In genomic region chr12:56037161-56037560, GRCh38 we compare ENCODE assay signal across 29 cellular contexts. TPM values are rescaled to one million over a fixed set of nuclear protein-coding genes. Genes with fewer than 3 reads are reported as not detected.
DNase-seq lines count a peak whose midpoint lies in the region; ATAC-seq, FAIRE-seq and TF ChIP-seq lines count a peak whose summit lies in the region.
"Had no signal": no experiment of that assay in that cellular context is flagged by ENCODE, and none has a peak within 500 bp of the region (broad histone marks: within the 10 kb centered on the region; RNA-seq: fewer than 3 reads in every experiment).

No MANE protein-coding gene starts in this region.

- no peak overlapping the region for H3K4me3 Mint-ChIP-seq in T-helper 1 cell treated with Interleukin-12 subunit alpha and Interleukin-12 subunit beta and Interleukin-4 antibody, amounts not matched to agents 30 μg/mL and 1 μg/mL, for 36 hours
- H3K4me3 Mint-ChIP-seq: activated B cell treated with CpG ODN at 0.5 μM for 24 hours, naive B cell had no signal

- no peak for FAIRE-seq in GM12878 (lab: Jason Lieb, UNC)
- FAIRE-seq: colon, HTR-8/SVneo had no signal

- CTCF ChIA-PET in A673 (lab: Charles Lee) (interaction anchor here (0.6 kb wide), 1 partner anchor 9 kb away, joined by 4 read pairs; no protein-coding TSS in a partner anchor), GM12878 (lab: Yijun Ruan, JAX) (interaction anchor here (0.5 to 5.0 kb wide), 6 partner anchors 23 to 298 kb away, joined by 3 to 64 read pairs (median 4); partner anchors contain the start of gene SUOX)

- no peak overlapping the region for H3K4me2 ChIP-seq in GM12878 (ENCODE audit: control insufficient read depth, insufficient read depth)

- H3K27me3 ChIP-seq in A673 (replicated peaks; ENCODE audit: insufficient read depth, low read depth, low read length, poor library complexity) = no peaks in the 10 kb centered on the region
- H3K27me3 ChIP-seq in NT2/D1 (ENCODE audit: insufficient read depth, insufficient read length) = no peaks in the 10 kb centered on the region
- H3K27me3 ChIP-seq in GM12878 (replicated peaks in 1 of 2; ENCODE audit: control insufficient read depth in 2 of 2, insufficient read depth in 2 of 2, low read length in 1 of 2) = no peaks in the 10 kb centered on the region
- no peaks in the 10 kb centered on the region for H3K27me3 ChIP-seq in body of pancreas
- H3K27me3 ChIP-seq: adrenal gland, brain microvascular endothelial cell, esophagus squamous epithelium, gastrocnemius medialis had no signal

- SMC1A ChIA-PET in GM12878 (lab: Charles Lee; ENCODE audit: uncharacterized antibody, unreplicated experiment) = interaction anchor here (1.4 to 5.0 kb wide), 2 partner anchors 41 to 298 kb away, joined by 7 to 52 read pairs; partner anchors contain the start of gene SUOX

- H3K79me2 ChIP-seq in GM12878 (ENCODE audit: control insufficient read depth, insufficient read depth, low read length) = peaks cover 4% of the 10 kb centered on the region

- H3K9me3 Mint-ChIP-seq in T-helper 1 cell treated with Interleukin-12 subunit alpha and Interleukin-12 subunit beta and Interleukin-4 antibody, amounts not matched to agents 30 μg/mL and 1 μg/mL, for 36 hours = no peaks in the 10 kb centered on the region
- H3K9me3 Mint-ChIP-seq: activated B cell treated with CpG ODN at 0.5 μM for 24 hours, naive B cell had no signal

- H3K4me1 ChIP-seq in A673 (ENCODE audit: insufficient read depth, low read length, poor library complexity, severe bottlenecking) (peaks cover 36% of the 10 kb centered on the region), NT2/D1 (ENCODE audit: insufficient read depth, insufficient read length) (no peaks in the 10 kb centered on the region), GM12878 (ENCODE audit: control insufficient read depth, insufficient read depth, low read length) (peaks cover 6% of the 10 kb centered on the region), body of pancreas (peaks cover 9% of the 10 kb centered on the region)

- H3K4me1 Mint-ChIP-seq in T-helper 1 cell treated with Interleukin-12 subunit alpha and Interleukin-12 subunit beta and Interleukin-4 antibody, amounts not matched to agents 30 μg/mL and 1 μg/mL, for 36 hours (ENCODE audit: low read depth) = peaks cover 46% of the 10 kb centered on the region

- H3K4me3 ChIP-seq in A673 (ENCODE audit: low read depth, low read length, poor library complexity, severe bottlenecking) = no peak overlapping the region
- H3K4me3 ChIP-seq in NT2/D1 (ENCODE audit: insufficient read length, low read depth) = no peak overlapping the region
- H3K4me3 ChIP-seq in GM12878 = no peak overlapping the region
- H3K4me3 ChIP-seq in body of pancreas = no peak overlapping the region
- H3K4me3 ChIP-seq: adrenal gland, esophagus squamous epithelium, gastrocnemius medialis, GM23248, left ventricle myocardium inferior, skin epidermis had no signal

- TF ChIP-seq CTCF in A673 (conservative IDR thresholded peaks at IDR 0.05; ENCODE audit: low read depth, low read length) (no peak), GM12878 (IDR thresholded peaks at IDR 0.05 in 2 of 3, conservative IDR thresholded peaks at IDR 0.05 in 1 of 3; ENCODE audit: control insufficient read depth in 2 of 3, extremely low read depth in 1 of 3, insufficient read depth in 1 of 3, low read depth in 3 of 3, low read length in 3 of 3) (no peak), body of pancreas (IDR thresholded peaks at IDR 0.05) (no peak), GM10266 (IDR thresholded peaks at IDR 0.05; ENCODE audit: control insufficient read depth, insufficient read depth, low read depth, missing control alignments) (no peak)

- TF ChIP-seq POLR2A in GM12878 (IDR thresholded peaks at IDR 0.05; ENCODE audit: low read depth, low read length) = no peak
- no peak for TF ChIP-seq POLR2A in body of pancreas (IDR thresholded peaks at IDR 0.05)

- BruUV-seq in A673 (replicated peaks; lab: Mats Ljungman, UMichigan) (no TSS peak), GM12878 (replicated peaks; lab: Mats Ljungman, UMichigan) (no TSS peak)

- in situ Hi-C loops in GM12878 (cut with MboI) = no loop called here

- H3K9ac ChIP-seq in NT2/D1 (ENCODE audit: insufficient read length, low read depth) (peak overlapping the region; percentile 17), GM12878 (ENCODE audit: control insufficient read depth, insufficient read depth, low read length) (no peak overlapping the region)
- H3K9ac ChIP-seq: GM23248 had no signal

- no peak for DNase-seq in T-helper 1 cell
- DNase-seq in A673 (ENCODE audit: low spot score) = peak; percentile 69
- no peak for DNase-seq in NT2/D1 (ENCODE audit: low read depth, low spot score)
- no peak for DNase-seq in GM12878 (ENCODE audit: low read depth, low spot score)
- DNase-seq in body of pancreas = no peak
- no peak for DNase-seq in GM10266 (ENCODE audit: extremely low spot score)
- no peak for DNase-seq in cortex of kidney (lab: John Stamatoyannopoulos, UW)
- DNase-seq: 8988T; activated B cell treated with CpG ODN at 0.5 μM for 24 hours; activated CD4-positive, alpha-beta T cell treated with anti-CD3 and anti-CD28 coated beads, Interleukin-2, amount 50 U/mL, for 48 hours; adrenal gland; brain microvascular endothelial cell; DMS79 treated with DMSO at 0.1 percent for 48 hours; esophagus squamous epithelium; gastrocnemius medialis; GM23248; hypothalamus; KG1; left ventricle myocardium inferior; naive B cell; NCI-H1694; NCI-H2171 treated with DMSO at 0.1 percent for 48 hours; NCI-H526; stimulated activated CD4-positive, alpha-beta T cell treated with anti-CD3 and anti-CD28 coated beads, Interleukin-1b, Interleukin-23, amount 100 ng/mL, for 48 hours; substantia nigra had no signal

- POLR2A ChIA-PET in A673 (lab: Charles Lee; ENCODE audit: low non-redundant PET) (no interaction called here), GM12878 (lab: Charles Lee) (interaction anchor here (0.6 to 1.3 kb wide), 4 partner anchors 40 to 318 kb away, joined by 3 to 4 read pairs (median 3); partner anchors contain the start of genes DGKA, RPL41 and SUOX)

- ATAC-seq in GM12878 (no peak), body of pancreas (no peak)
- ATAC-seq: gastrocnemius medialis had no signal

- H3K36me3 ChIP-seq in A673 (ENCODE audit: insufficient read depth, low read length, poor library complexity, severe bottlenecking) = no peaks in the 10 kb centered on the region
- H3K36me3 ChIP-seq in NT2/D1 (ENCODE audit: insufficient read depth, insufficient read length, low read length) = peaks cover 33% of the 10 kb centered on the region
- H3K36me3 ChIP-seq in GM12878 (ENCODE audit: control insufficient read depth in 2 of 2, insufficient read depth in 2 of 2, low read length in 1 of 2) = no peaks in the 10 kb centered on the region
- peaks cover 0 to 3% of the 10 kb centered on the region in 2 donors for H3K36me3 ChIP-seq in body of pancreas (replicated peaks in 1 of 2; ENCODE audit: insufficient read depth in 1 of 2, low read depth in 2 of 2)
- H3K36me3 ChIP-seq: brain microvascular endothelial cell had no signal

- RAD21 ChIA-PET in GM12878 (lab: Charles Lee; ENCODE audit: unreplicated experiment) = interaction anchor here (0.6 to 1.5 kb wide), 5 partner anchors 40 to 299 kb away, joined by 3 to 6 read pairs (median 4); partner anchors contain the start of gene SUOX

- H2AFZ ChIP-seq in GM12878 (ENCODE audit: control insufficient read depth, low read depth, low read length) = peak overlapping the region; percentile 7; the same call in 1 of the 2 replicates
- H2AFZ ChIP-seq: GM23248 had no signal

- H3K27ac Mint-ChIP-seq in T-helper 1 cell treated with Interleukin-12 subunit alpha and Interleukin-12 subunit beta and Interleukin-4 antibody, amounts not matched to agents 30 μg/mL and 1 μg/mL, for 36 hours = peak overlapping the region; percentile 66
- H3K27ac Mint-ChIP-seq: activated B cell treated with CpG ODN at 0.5 μM for 24 hours had no signal

- H3K27ac ChIP-seq in A673 (ENCODE audit: low read depth, low read length, poor library complexity, severe bottlenecking) (peak overlapping the region; percentile 76), GM12878 (ENCODE audit: control insufficient read depth, insufficient read depth) (no peak overlapping the region), body of pancreas (no peak overlapping the region)
- H3K27ac ChIP-seq: adrenal gland, brain microvascular endothelial cell, esophagus squamous epithelium, gastrocnemius medialis, GM23248, left ventricle myocardium inferior had no signal

- TF ChIP-seq EP300 in GM12878 (IDR thresholded peaks at IDR 0.05; ENCODE audit: borderline replicate concordance in 1 of 2, control insufficient read depth in 1 of 2, low read depth in 2 of 2, low read length in 2 of 2) = no peak

- peaks cover 55% of the 10 kb centered on the region for H3K36me3 Mint-ChIP-seq in T-helper 1 cell treated with Interleukin-12 subunit alpha and Interleukin-12 subunit beta and Interleukin-4 antibody, amounts not matched to agents 30 μg/mL and 1 μg/mL, for 36 hours (ENCODE audit: low read depth)

- TF ChIP-seq RAD21 in GM12878 (IDR thresholded peaks at IDR 0.05; ENCODE audit: insufficient read depth, low read depth, low read length) = no peak

- no peaks in the 10 kb centered on the region for H3K27me3 Mint-ChIP-seq in T-helper 1 cell treated with Interleukin-12 subunit alpha and Interleukin-12 subunit beta and Interleukin-4 antibody, amounts not matched to agents 30 μg/mL and 1 μg/mL, for 36 hours (ENCODE audit: low read depth)
- H3K27me3 Mint-ChIP-seq: activated B cell treated with CpG ODN at 0.5 μM for 24 hours, naive B cell had no signal

- intact Hi-C loops in A673 (cut with micrococcal nuclease; ENCODE audit: unreplicated experiment) (loop anchor here (2.0 kb wide), 2 partner anchors 26 to 110 kb away; partner anchors contain the start of gene PYM1), GM12878 (cut with micrococcal nuclease; ENCODE audit: unreplicated experiment) (no loop called here), body of pancreas (cut with DNase I) (loop anchor here (10.0 kb wide), 1 partner anchor 292 kb away; the partner anchor contains the start of gene GDF11)

- H4K20me1 ChIP-seq in GM12878 (ENCODE audit: control insufficient read depth, insufficient read depth) = no peaks in the 10 kb centered on the region

- no peaks in the 10 kb centered on the region for H3K9me3 ChIP-seq in A673 (ENCODE audit: low read depth, low read length, poor library complexity, severe bottlenecking)
- H3K9me3 ChIP-seq in NT2/D1 (ENCODE audit: insufficient read depth, low read length) = no peaks in the 10 kb centered on the region
- no peaks in the 10 kb centered on the region for H3K9me3 ChIP-seq in GM12878 (replicated peaks; ENCODE audit: control insufficient read depth, insufficient read depth, low read length)
- H3K9me3 ChIP-seq in body of pancreas = no peaks in the 10 kb centered on the region
- H3K9me3 ChIP-seq: adrenal gland, esophagus squamous epithelium, gastrocnemius medialis, left ventricle myocardium inferior had no signal

- WGBS in GM12878 (ENCODE audit: insufficient coverage, insufficient replicate concordance, low lambda C conversion rate, missing lambda C conversion rate) = 6% methylated on average over 2 of the region's 2 CpGs
- WGBS in body of pancreas, 2 donors = 62 to 74% methylated on average over 2 of the region's 2 CpGs

RNA-seq across cellular contexts. Expression of gene RPS26, which starts 4.6 kb away (rescaled TPM):
- 51.9 and 69.9 TPM in 2 replicates for total RNA-seq in A673 (2021)
- total RNA-seq in GM12878 (2013; cell fraction: nucleolus; rRNA removed) = 75.1 and 88.8 TPM in 2 replicates
- 597 and 686 TPM in 2 replicates for total RNA-seq in GM12878 (2014; rRNA removed)
- total RNA-seq in GM12878 (2014; rRNA removed; fragmentation: Illumina TruSeq; extraction: Trizol) = 1,014 and 1,019 TPM in 2 replicates
- 75.5 and 86.4 TPM in 2 replicates for total RNA-seq in GM12878 (2021)
- polyA plus RNA-seq in GM12878 (2011; ENCODE audit: low read depth) = 165 TPM
- 214 and 442 TPM in 2 replicates for polyA plus RNA-seq in GM12878 (2011; rRNA removed)
- 830 and 2,449 TPM in 2 replicates for polyA plus RNA-seq in GM12878 (2011; cell fraction: cytosol; rRNA removed)
- polyA plus RNA-seq in GM12878 (2011; cell fraction: nucleus; rRNA removed) = 258 and 284 TPM in 2 replicates
- 770 and 960 TPM in 2 replicates for polyA plus RNA-seq in GM12878 (2012)
- polyA plus RNA-seq in GM12878 (2014; fragmentation: Illumina TruSeq; extraction: Trizol) = 784 and 1,270 TPM in 2 replicates
- 1,000 to 10,000 TPM; 2,920 to 3,147 TPM for polyA plus RNA-seq in GM12878 (2014; fragmentation: Nextera tagmentation; extraction: Ambion mirVana)
- polyA plus RNA-seq in GM12878 (2014; rRNA removed) = 618 and 656 TPM in 2 replicates
- 100 to 1,000 TPM; 855 to 907 TPM for polyA plus RNA-seq in GM12878 (2016; fragmentation: Nextera tagmentation; extraction: Ambion mirVana)
- polyA minus RNA-seq in GM12878 (2011; rRNA and poly(A)+ RNA removed) = 507 and 724 TPM in 2 replicates
- polyA minus RNA-seq in GM12878 (2011; cell fraction: cytosol; rRNA and poly(A)+ RNA removed) = 62.0 and 68.0 TPM in 2 replicates
- polyA minus RNA-seq in GM12878 (2011; cell fraction: nucleus; rRNA and poly(A)+ RNA removed) = 57.3 and 66.8 TPM in 2 replicates
- total RNA-seq in body of pancreas = 100 to 1,000 TPM; 215 to 405 TPM

RNA-seq across cellular contexts. Expression of gene IKZF4, which starts 16.3 kb away (rescaled TPM):
- total RNA-seq in A673 (2021) = 8.8 and 9.5 TPM in 2 replicates
- total RNA-seq in GM12878 (2013; cell fraction: nucleolus; rRNA removed) = 6.5 and 7.1 TPM in 2 replicates
- total RNA-seq in GM12878 (2014; rRNA removed) = 0.79 and 1.1 TPM in 2 replicates
- 0.89 and 0.92 TPM in 2 replicates for total RNA-seq in GM12878 (2014; rRNA removed; fragmentation: Illumina TruSeq; extraction: Trizol)
- 4.6 and 5.8 TPM in 2 replicates for total RNA-seq in GM12878 (2021)
- 1.6 TPM for polyA plus RNA-seq in GM12878 (2011; ENCODE audit: low read depth)
- polyA plus RNA-seq in GM12878 (2011; rRNA removed) = 2.2 and 2.9 TPM in 2 replicates
- 2.8 and 4.0 TPM in 2 replicates for polyA plus RNA-seq in GM12878 (2011; cell fraction: cytosol; rRNA removed)
- 7.1 and 7.3 TPM in 2 replicates for polyA plus RNA-seq in GM12878 (2011; cell fraction: nucleus; rRNA removed)
- 2.0 and 2.9 TPM in 2 replicates for polyA plus RNA-seq in GM12878 (2012)
- 4.9 and 5.5 TPM in 2 replicates for polyA plus RNA-seq in GM12878 (2014; fragmentation: Illumina TruSeq; extraction: Trizol)
- 1 to 10 TPM in 1 of 2 experiments, under 1 TPM in 1; 0.74 to 1.2 TPM for polyA plus RNA-seq in GM12878 (2014; fragmentation: Nextera tagmentation; extraction: Ambion mirVana)
- polyA plus RNA-seq in GM12878 (2014; rRNA removed) = 2.8 and 3.8 TPM in 2 replicates
- under 1 TPM; 0.91 to 0.93 TPM for polyA plus RNA-seq in GM12878 (2016; fragmentation: Nextera tagmentation; extraction: Ambion mirVana)
- 1.4 and 3.0 TPM in 2 replicates for polyA minus RNA-seq in GM12878 (2011; rRNA and poly(A)+ RNA removed)
- polyA minus RNA-seq in GM12878 (2011; cell fraction: cytosol; rRNA and poly(A)+ RNA removed) = 1.3 and 1.7 TPM in 2 replicates
- 1.1 and 1.7 TPM in 2 replicates for polyA minus RNA-seq in GM12878 (2011; cell fraction: nucleus; rRNA and poly(A)+ RNA removed)
- 1 to 10 TPM; 2.6 to 7.6 TPM for total RNA-seq in body of pancreas

RNA-seq across cellular contexts. Expression of gene SUOX, which starts 40.1 kb away (rescaled TPM):
- total RNA-seq in A673 (2021) (2.2 and 5.0 TPM in 2 replicates), GM12878 (2014; rRNA removed) (12.9 and 13.8 TPM in 2 replicates), GM12878 (2014; rRNA removed; fragmentation: Illumina TruSeq; extraction: Trizol) (10.0 and 11.7 TPM in 2 replicates), GM12878 (2021) (11.8 and 13.6 TPM in 2 replicates), body of pancreas (10 to 100 TPM; 10.6 to 20.8 TPM)
- total RNA-seq in GM12878 (2013; cell fraction: nucleolus; rRNA removed) = 26.0 and 28.4 TPM in 2 replicates
- 9.2 TPM for polyA plus RNA-seq in GM12878 (2011; ENCODE audit: low read depth)
- polyA plus RNA-seq in GM12878 (2011; rRNA removed) (12.9 and 18.8 TPM in 2 replicates), GM12878 (2014; fragmentation: Illumina TruSeq; extraction: Trizol) (11.5 and 16.5 TPM in 2 replicates), GM12878 (2014; fragmentation: Nextera tagmentation; extraction: Ambion mirVana) (1 to 10 TPM; 5.1 to 5.2 TPM), GM12878 (2014; rRNA removed) (12.4 and 16.1 TPM in 2 replicates), GM12878 (2016; fragmentation: Nextera tagmentation; extraction: Ambion mirVana) (10 to 100 TPM; 13.2 to 18.1 TPM)
- polyA plus RNA-seq in GM12878 (2011; cell fraction: cytosol; rRNA removed) = 21.6 and 28.2 TPM in 2 replicates
- polyA plus RNA-seq in GM12878 (2011; cell fraction: nucleus; rRNA removed) = 32.6 and 35.8 TPM in 2 replicates
- polyA plus RNA-seq in GM12878 (2012) = 9.4 and 12.2 TPM in 2 replicates
- 25.5 and 28.8 TPM in 2 replicates for polyA minus RNA-seq in GM12878 (2011; rRNA and poly(A)+ RNA removed)
- polyA minus RNA-seq in GM12878 (2011; cell fraction: cytosol; rRNA and poly(A)+ RNA removed) = 9.5 and 9.9 TPM in 2 replicates
- polyA minus RNA-seq in GM12878 (2011; cell fraction: nucleus; rRNA and poly(A)+ RNA removed) = 12.6 and 27.8 TPM in 2 replicates

RNA-seq across cellular contexts. Expression of gene ERBB3, which starts 42.8 kb away (rescaled TPM):
- total RNA-seq in A673 (2021) (0.70 and 2.0 TPM in 2 replicates), GM12878 (2014; rRNA removed) (not detected in 2 replicates), GM12878 (2014; rRNA removed; fragmentation: Illumina TruSeq; extraction: Trizol) (0.04 TPM in 1 of 2 replicates, not detected in the other), GM12878 (2021) (0.58 and 0.72 TPM in 2 replicates), body of pancreas (10 to 100 TPM; 72.9 to 74.8 TPM)
- total RNA-seq in GM12878 (2013; cell fraction: nucleolus; rRNA removed) = not detected in 2 replicates
- polyA plus RNA-seq in GM12878 (2011; ENCODE audit: low read depth) = not detected
- polyA plus RNA-seq in GM12878 (2011; rRNA removed) (not detected in 2 replicates), GM12878 (2014; fragmentation: Illumina TruSeq; extraction: Trizol) (0.03 and 0.08 TPM in 2 replicates), GM12878 (2014; fragmentation: Nextera tagmentation; extraction: Ambion mirVana) (under 1 TPM in 1 of 2 experiments, not detected in 1; 0.08 TPM), GM12878 (2014; rRNA removed) (0.03 and 0.04 TPM in 2 replicates), GM12878 (2016; fragmentation: Nextera tagmentation; extraction: Ambion mirVana) (not detected)
- polyA plus RNA-seq in GM12878 (2011; cell fraction: cytosol; rRNA removed) = not detected in 2 replicates
- not detected in 2 replicates for polyA plus RNA-seq in GM12878 (2011; cell fraction: nucleus; rRNA removed)
- polyA plus RNA-seq in GM12878 (2012) = 0.15 and 0.17 TPM in 2 replicates
- not detected in 2 replicates for polyA minus RNA-seq in GM12878 (2011; rRNA and poly(A)+ RNA removed)
- polyA minus RNA-seq in GM12878 (2011; cell fraction: cytosol; rRNA and poly(A)+ RNA removed) = not detected in 2 replicates
- polyA minus RNA-seq in GM12878 (2011; cell fraction: nucleus; rRNA and poly(A)+ RNA removed) = not detected in 2 replicates
- total RNA-seq: activated B cell treated with CpG ODN at 0.5 μM for 24 hours had no signal
